ENCODE assay signal across 12 cellular contexts in the genomic region with DNA sequence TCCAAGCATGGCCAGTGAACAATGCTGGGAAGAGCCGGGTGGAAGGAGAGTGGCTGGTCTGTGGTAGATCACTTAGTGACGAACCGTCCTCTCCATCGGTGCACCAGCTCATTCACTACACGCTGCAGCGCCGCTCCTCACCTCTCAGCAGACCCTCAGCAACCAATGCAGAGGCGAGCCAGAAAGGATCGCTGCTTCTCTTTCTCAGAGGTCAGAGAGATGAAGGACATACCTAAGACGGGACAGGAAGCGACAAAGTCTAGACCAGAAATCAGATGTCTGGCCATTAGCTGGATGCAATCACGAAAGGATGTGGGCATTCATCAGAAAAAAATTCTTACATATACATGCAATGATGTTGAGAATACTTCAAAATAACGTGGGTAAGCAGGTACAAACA. TPM values are rescaled to one million over a fixed set of nuclear protein-coding genes. Genes with fewer than 3 reads are reported as not detected.
DNase-seq lines count a peak whose midpoint lies in the region; ATAC-seq, FAIRE-seq and TF ChIP-seq lines count a peak whose summit lies in the region.
"Had no signal": no experiment of that assay in that cellular context is flagged by ENCODE, and none has a peak within 500 bp of the region (broad histone marks: within the 10 kb centered on the region; RNA-seq: fewer than 3 reads in every experiment).

No MANE protein-coding gene starts in this region.

- peak overlapping the region; percentile 86 for H3K9ac ChIP-seq in endothelial cell of umbilical vein (replicated peaks; ENCODE audit: extremely low read depth, insufficient read depth, low read length)

- H3K36me3 ChIP-seq in endothelial cell of umbilical vein (ENCODE audit: control insufficient read depth in 2 of 2, extremely low read depth in 1 of 2, insufficient read depth in 2 of 2, low read length in 2 of 2): no peaks in the 10 kb centered on the region
- H3K36me3 ChIP-seq in osteoblast (ENCODE audit: insufficient read depth, low read length): no peaks in the 10 kb centered on the region

- peak; percentile 3 for TF ChIP-seq POLR2A in endothelial cell of umbilical vein (IDR thresholded peaks at IDR 0.05; ENCODE audit: low read depth, low read length)

- no peak overlapping the region for H3K4me3 Mint-ChIP-seq in stimulated activated naive CD8-positive, alpha-beta T cell treated with anti-CD3 and anti-CD28 coated beads, Interleukin-15, Interleukin-2, amounts not matched to agents 100 ng/mL and 50 ng/mL, for 24 hours
- no peak overlapping the region for H3K4me3 Mint-ChIP-seq in stimulated activated naive CD8-positive, alpha-beta T cell treated with anti-CD3 and anti-CD28 coated beads, Interleukin-15, amount 100 ng/mL, for 72 hours
- H3K4me3 Mint-ChIP-seq: IgD-negative memory B cell had no signal

- peak overlapping the region; percentile 67 for H3K27ac Mint-ChIP-seq in stimulated activated naive CD8-positive, alpha-beta T cell treated with anti-CD3 and anti-CD28 coated beads, Interleukin-15, Interleukin-2, amounts not matched to agents 100 ng/mL and 50 ng/mL, for 24 hours
- H3K27ac Mint-ChIP-seq in stimulated activated naive CD8-positive, alpha-beta T cell treated with anti-CD3 and anti-CD28 coated beads, Interleukin-15, amount 100 ng/mL, for 72 hours: no peak overlapping the region
- H3K27ac Mint-ChIP-seq: IgD-negative memory B cell had no signal

- H2AFZ ChIP-seq in endothelial cell of umbilical vein (ENCODE audit: low read depth, low read length) (no peak overlapping the region), osteoblast (ENCODE audit: low read length) (no peak overlapping the region)

- no peak for TF ChIP-seq CTCF in endothelial cell of umbilical vein (IDR thresholded peaks at IDR 0.05; ENCODE audit: extremely low read depth in 1 of 2, insufficient read depth in 1 of 2, low read depth in 1 of 2, low read length in 2 of 2)
- TF ChIP-seq CTCF in osteoblast (IDR thresholded peaks at IDR 0.05; ENCODE audit: extremely low read depth, low read depth, low read length): no peak

- peak overlapping the region; percentile 96 for H3K27ac ChIP-seq in endothelial cell of umbilical vein (ENCODE audit: insufficient read depth, low read depth, low read length)
- H3K27ac ChIP-seq in osteoblast (ENCODE audit: low read depth, low read length): peak overlapping the region; percentile 98

- H3K4me1 Mint-ChIP-seq in stimulated activated naive CD8-positive, alpha-beta T cell treated with anti-CD3 and anti-CD28 coated beads, Interleukin-15, Interleukin-2, amounts not matched to agents 100 ng/mL and 50 ng/mL, for 24 hours (ENCODE audit: low read depth): peaks cover 100% of the 10 kb centered on the region
- peaks cover 98% of the 10 kb centered on the region for H3K4me1 Mint-ChIP-seq in stimulated activated naive CD8-positive, alpha-beta T cell treated with anti-CD3 and anti-CD28 coated beads, Interleukin-15, amount 100 ng/mL, for 72 hours

- H3K9me3 ChIP-seq in endothelial cell of umbilical vein (replicated peaks; ENCODE audit: control insufficient read depth, insufficient read depth, low read length) (no peaks in the 10 kb centered on the region), osteoblast (ENCODE audit: low read depth, low read length) (no peaks in the 10 kb centered on the region)

- H4K20me1 ChIP-seq in endothelial cell of umbilical vein (replicated peaks; ENCODE audit: control insufficient read depth, extremely low read depth, insufficient read depth, low read length) (no peaks in the 10 kb centered on the region), osteoblast (ENCODE audit: insufficient read depth, low read length) (no peaks in the 10 kb centered on the region)

- H3K4me2 ChIP-seq in endothelial cell of umbilical vein (ENCODE audit: insufficient read depth, low read length) (peak overlapping the region; percentile 57), osteoblast (ENCODE audit: insufficient read depth, low read length) (no peak overlapping the region)

- H3K4me1 ChIP-seq in endothelial cell of umbilical vein (ENCODE audit: control insufficient read depth, extremely low read depth, insufficient read depth, low read length): peaks cover 70% of the 10 kb centered on the region
- peaks cover 70% of the 10 kb centered on the region for H3K4me1 ChIP-seq in osteoblast (ENCODE audit: insufficient read depth, low read length)

- BruUV-seq in endothelial cell of umbilical vein (replicated peaks; lab: Mats Ljungman, UMichigan): no TSS peak

- H3K4me3 ChIP-seq in endothelial cell of umbilical vein (replicated peaks in 1 of 3; ENCODE audit: insufficient read depth in 1 of 3, low read depth in 1 of 3, low read length in 3 of 3) (no peak overlapping the region), osteoblast (ENCODE audit: insufficient read depth, low read length) (no peak overlapping the region)

- H3K9me3 Mint-ChIP-seq in stimulated activated naive CD8-positive, alpha-beta T cell treated with anti-CD3 and anti-CD28 coated beads, Interleukin-15, Interleukin-2, amounts not matched to agents 100 ng/mL and 50 ng/mL, for 24 hours: no peaks in the 10 kb centered on the region
- H3K9me3 Mint-ChIP-seq in stimulated activated naive CD8-positive, alpha-beta T cell treated with anti-CD3 and anti-CD28 coated beads, Interleukin-15, amount 100 ng/mL, for 72 hours: no peaks in the 10 kb centered on the region
- H3K9me3 Mint-ChIP-seq: IgD-negative memory B cell had no signal

- ATAC-seq in stimulated activated naive CD8-positive, alpha-beta T cell treated with anti-CD3 and anti-CD28 coated beads, Interleukin-15, amount 100 ng/mL, for 72 hours: no peak
- ATAC-seq in HG03135 (IDR thresholded peaks at IDR 0.05; ENCODE audit: unreplicated experiment): no peak

- CTCF ChIA-PET in endothelial cell of umbilical vein (lab: Charles Lee): interaction anchor here (1.1 to 15.6 kb wide), 7 partner anchors 12 to 126 kb away, joined by 3 to 299 read pairs (median 4); no protein-coding TSS in a partner anchor

- H3K79me2 ChIP-seq in endothelial cell of umbilical vein (ENCODE audit: control insufficient read depth, insufficient read depth, low read length) (no peaks in the 10 kb centered on the region), osteoblast (ENCODE audit: insufficient read depth, low read length) (peaks cover 24% of the 10 kb centered on the region)

- H3K36me3 Mint-ChIP-seq in stimulated activated naive CD8-positive, alpha-beta T cell treated with anti-CD3 and anti-CD28 coated beads, Interleukin-15, Interleukin-2, amounts not matched to agents 100 ng/mL and 50 ng/mL, for 24 hours (ENCODE audit: low read depth): peaks cover 32% of the 10 kb centered on the region

- peak; percentile 72 for FAIRE-seq in endothelial cell of umbilical vein (lab: Jason Lieb, UNC)

- DNase-seq in stimulated activated naive CD8-positive, alpha-beta T cell treated with anti-CD3 and anti-CD28 coated beads, Interleukin-15, amount 100 ng/mL, for 72 hours: no peak
- DNase-seq in endothelial cell of umbilical vein (ENCODE audit: low read depth, low spot score) (peak; percentile 80), osteoblast (ENCODE audit: insufficient read length, low spot score, missing footprints) (no peak), DMS53 (lab: John Stamatoyannopoulos, UW) (no peak), RKO (ENCODE audit: low spot score) (no peak), nucleus accumbens (lab: John Stamatoyannopoulos, UW) (no peak)
- DNase-seq: activated gamma-delta T cell; effector CD8-positive, alpha-beta T cell; NCI-H187 had no signal

- H3K9me1 ChIP-seq in endothelial cell of umbilical vein (replicated peaks; ENCODE audit: control insufficient read depth, extremely low read depth, insufficient read depth, low read length): no peaks in the 10 kb centered on the region

- intact Hi-C loops in endothelial cell of umbilical vein (cut with micrococcal nuclease): loop anchor here (1.0 kb wide), 3 partner anchors 45 to 91 kb away; no protein-coding TSS in a partner anchor

- POLR2A ChIA-PET in endothelial cell of umbilical vein (lab: Charles Lee): interaction anchor here (1.1 to 1.4 kb wide), 2 partner anchors 45 to 124 kb away, joined by 3 read pairs; no protein-coding TSS in a partner anchor

- H3K27me3 Mint-ChIP-seq in stimulated activated naive CD8-positive, alpha-beta T cell treated with anti-CD3 and anti-CD28 coated beads, Interleukin-15, Interleukin-2, amounts not matched to agents 100 ng/mL and 50 ng/mL, for 24 hours: no peaks in the 10 kb centered on the region
- no peaks in the 10 kb centered on the region for H3K27me3 Mint-ChIP-seq in stimulated activated naive CD8-positive, alpha-beta T cell treated with anti-CD3 and anti-CD28 coated beads, Interleukin-15, amount 100 ng/mL, for 72 hours
- H3K27me3 Mint-ChIP-seq: IgD-negative memory B cell had no signal

- dilution Hi-C loops in endothelial cell of umbilical vein (cut with MboI; ENCODE audit: extremely low pct_ligation_motif_present, low sequenced_read_pairs): no loop called here

- H3K27me3 ChIP-seq in endothelial cell of umbilical vein (ENCODE audit: control insufficient read depth in 2 of 2, insufficient read depth in 2 of 2, low read length in 2 of 2): no peaks in the 10 kb centered on the region
- H3K27me3 ChIP-seq in osteoblast (ENCODE audit: insufficient read depth, low read length): no peaks in the 10 kb centered on the region

TF ChIP-seq in endothelial cell of umbilical vein, 7 proteins besides CTCF, POLR2A, EP300 and RAD21 (continues in another document):
- TF ChIP-seq POLR2AphosphoS5 (IDR thresholded peaks at IDR 0.05; ENCODE audit: insufficient read depth, low read depth, low read length): peak; percentile 40

RNA-seq across cellular contexts. Expression of gene NSMCE1, which starts 26.9 kb away (rescaled TPM):
- total RNA-seq in endothelial cell of umbilical vein (42.0 and 46.4 TPM in 2 replicates), osteoblast (57.9 and 71.3 TPM in 2 replicates)
- 21.9 and 23.8 TPM in 2 replicates for polyA plus RNA-seq in endothelial cell of umbilical vein
- polyA plus RNA-seq in endothelial cell of umbilical vein (2011; cell fraction: cytosol; rRNA removed): 28.7 and 36.9 TPM in 2 replicates
- polyA plus RNA-seq in endothelial cell of umbilical vein (2011; cell fraction: nucleus; rRNA removed): 15.8 and 16.2 TPM in 2 replicates
- 51.1 and 71.1 TPM in 2 replicates for polyA plus RNA-seq in endothelial cell of umbilical vein (2012)
- polyA minus RNA-seq in endothelial cell of umbilical vein: 29.8 and 36.0 TPM in 2 replicates
- 21.2 TPM for polyA minus RNA-seq in endothelial cell of umbilical vein (2011; cell fraction: cytosol; rRNA and poly(A)+ RNA removed)
- polyA minus RNA-seq in endothelial cell of umbilical vein (2011; cell fraction: nucleus; rRNA and poly(A)+ RNA removed): 14.1 and 18.2 TPM in 2 replicates

RNA-seq across cellular contexts. Expression of gene KDM8, which starts 38.3 kb away (rescaled TPM):
- total RNA-seq in endothelial cell of umbilical vein (8.4 and 8.9 TPM in 2 replicates), osteoblast (2.9 and 6.2 TPM in 2 replicates)
- 5.1 TPM in 2 replicates for polyA plus RNA-seq in endothelial cell of umbilical vein
- 4.0 and 4.6 TPM in 2 replicates for polyA plus RNA-seq in endothelial cell of umbilical vein (2011; cell fraction: cytosol; rRNA removed)
- 14.0 and 15.0 TPM in 2 replicates for polyA plus RNA-seq in endothelial cell of umbilical vein (2011; cell fraction: nucleus; rRNA removed)
- polyA plus RNA-seq in endothelial cell of umbilical vein (2012): 2.7 and 4.2 TPM in 2 replicates
- 6.4 and 24.7 TPM in 2 replicates for polyA minus RNA-seq in endothelial cell of umbilical vein
- polyA minus RNA-seq in endothelial cell of umbilical vein (2011; cell fraction: cytosol; rRNA and poly(A)+ RNA removed): 2.8 TPM
- 12.1 and 13.0 TPM in 2 replicates for polyA minus RNA-seq in endothelial cell of umbilical vein (2011; cell fraction: nucleus; rRNA and poly(A)+ RNA removed)
